In the genomic region with DNA sequence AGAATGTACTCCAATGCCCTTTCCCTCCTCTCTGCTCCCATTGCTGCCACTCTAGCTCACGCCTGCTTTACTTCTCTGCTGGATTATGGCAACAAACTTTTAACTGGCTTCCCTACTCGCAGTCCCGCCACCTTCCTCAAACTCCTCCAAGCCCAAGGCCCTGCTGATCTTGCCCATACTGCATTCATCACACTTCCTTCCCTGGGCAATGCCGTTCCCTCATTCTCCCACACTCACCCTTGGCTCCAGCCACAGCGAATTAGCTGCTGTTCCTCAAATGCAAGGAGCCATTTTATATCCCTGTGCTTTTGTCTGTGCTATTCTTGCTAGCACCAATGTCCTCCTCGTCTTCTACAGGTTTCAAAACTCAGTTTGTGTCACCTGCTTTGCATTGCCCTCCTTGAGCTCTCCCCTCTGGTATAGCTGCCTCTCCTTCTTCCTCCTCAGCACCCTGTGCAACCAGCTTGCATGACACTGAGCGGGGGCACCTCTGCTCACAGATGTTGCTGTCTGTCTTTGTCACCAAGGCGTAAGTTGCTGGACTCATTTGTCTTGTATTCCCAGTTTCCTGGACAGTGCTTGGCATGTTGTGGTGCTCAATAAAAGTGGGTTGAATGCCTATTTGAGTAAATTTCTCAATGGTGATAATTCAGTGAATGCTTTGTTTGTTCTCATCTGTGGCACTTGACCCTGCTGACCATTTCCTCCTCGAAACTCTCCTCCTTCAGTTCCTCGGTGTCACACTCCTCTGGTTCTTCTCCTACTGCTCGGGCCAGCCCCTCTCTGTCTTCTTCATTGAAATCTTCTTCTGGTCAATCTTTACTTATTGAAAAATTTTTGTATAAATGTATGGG, we compare ENCODE assay signal across 1 cellular context.
TF ChIP-seq lines count a peak whose summit lies in the region.

No MANE protein-coding gene starts in this region.

TF ChIP-seq in GM23338, 12 proteins besides CTCF, POLR2A, EP300 and RAD21 (continued from another document):
- TF ChIP-seq, protein P1, sequence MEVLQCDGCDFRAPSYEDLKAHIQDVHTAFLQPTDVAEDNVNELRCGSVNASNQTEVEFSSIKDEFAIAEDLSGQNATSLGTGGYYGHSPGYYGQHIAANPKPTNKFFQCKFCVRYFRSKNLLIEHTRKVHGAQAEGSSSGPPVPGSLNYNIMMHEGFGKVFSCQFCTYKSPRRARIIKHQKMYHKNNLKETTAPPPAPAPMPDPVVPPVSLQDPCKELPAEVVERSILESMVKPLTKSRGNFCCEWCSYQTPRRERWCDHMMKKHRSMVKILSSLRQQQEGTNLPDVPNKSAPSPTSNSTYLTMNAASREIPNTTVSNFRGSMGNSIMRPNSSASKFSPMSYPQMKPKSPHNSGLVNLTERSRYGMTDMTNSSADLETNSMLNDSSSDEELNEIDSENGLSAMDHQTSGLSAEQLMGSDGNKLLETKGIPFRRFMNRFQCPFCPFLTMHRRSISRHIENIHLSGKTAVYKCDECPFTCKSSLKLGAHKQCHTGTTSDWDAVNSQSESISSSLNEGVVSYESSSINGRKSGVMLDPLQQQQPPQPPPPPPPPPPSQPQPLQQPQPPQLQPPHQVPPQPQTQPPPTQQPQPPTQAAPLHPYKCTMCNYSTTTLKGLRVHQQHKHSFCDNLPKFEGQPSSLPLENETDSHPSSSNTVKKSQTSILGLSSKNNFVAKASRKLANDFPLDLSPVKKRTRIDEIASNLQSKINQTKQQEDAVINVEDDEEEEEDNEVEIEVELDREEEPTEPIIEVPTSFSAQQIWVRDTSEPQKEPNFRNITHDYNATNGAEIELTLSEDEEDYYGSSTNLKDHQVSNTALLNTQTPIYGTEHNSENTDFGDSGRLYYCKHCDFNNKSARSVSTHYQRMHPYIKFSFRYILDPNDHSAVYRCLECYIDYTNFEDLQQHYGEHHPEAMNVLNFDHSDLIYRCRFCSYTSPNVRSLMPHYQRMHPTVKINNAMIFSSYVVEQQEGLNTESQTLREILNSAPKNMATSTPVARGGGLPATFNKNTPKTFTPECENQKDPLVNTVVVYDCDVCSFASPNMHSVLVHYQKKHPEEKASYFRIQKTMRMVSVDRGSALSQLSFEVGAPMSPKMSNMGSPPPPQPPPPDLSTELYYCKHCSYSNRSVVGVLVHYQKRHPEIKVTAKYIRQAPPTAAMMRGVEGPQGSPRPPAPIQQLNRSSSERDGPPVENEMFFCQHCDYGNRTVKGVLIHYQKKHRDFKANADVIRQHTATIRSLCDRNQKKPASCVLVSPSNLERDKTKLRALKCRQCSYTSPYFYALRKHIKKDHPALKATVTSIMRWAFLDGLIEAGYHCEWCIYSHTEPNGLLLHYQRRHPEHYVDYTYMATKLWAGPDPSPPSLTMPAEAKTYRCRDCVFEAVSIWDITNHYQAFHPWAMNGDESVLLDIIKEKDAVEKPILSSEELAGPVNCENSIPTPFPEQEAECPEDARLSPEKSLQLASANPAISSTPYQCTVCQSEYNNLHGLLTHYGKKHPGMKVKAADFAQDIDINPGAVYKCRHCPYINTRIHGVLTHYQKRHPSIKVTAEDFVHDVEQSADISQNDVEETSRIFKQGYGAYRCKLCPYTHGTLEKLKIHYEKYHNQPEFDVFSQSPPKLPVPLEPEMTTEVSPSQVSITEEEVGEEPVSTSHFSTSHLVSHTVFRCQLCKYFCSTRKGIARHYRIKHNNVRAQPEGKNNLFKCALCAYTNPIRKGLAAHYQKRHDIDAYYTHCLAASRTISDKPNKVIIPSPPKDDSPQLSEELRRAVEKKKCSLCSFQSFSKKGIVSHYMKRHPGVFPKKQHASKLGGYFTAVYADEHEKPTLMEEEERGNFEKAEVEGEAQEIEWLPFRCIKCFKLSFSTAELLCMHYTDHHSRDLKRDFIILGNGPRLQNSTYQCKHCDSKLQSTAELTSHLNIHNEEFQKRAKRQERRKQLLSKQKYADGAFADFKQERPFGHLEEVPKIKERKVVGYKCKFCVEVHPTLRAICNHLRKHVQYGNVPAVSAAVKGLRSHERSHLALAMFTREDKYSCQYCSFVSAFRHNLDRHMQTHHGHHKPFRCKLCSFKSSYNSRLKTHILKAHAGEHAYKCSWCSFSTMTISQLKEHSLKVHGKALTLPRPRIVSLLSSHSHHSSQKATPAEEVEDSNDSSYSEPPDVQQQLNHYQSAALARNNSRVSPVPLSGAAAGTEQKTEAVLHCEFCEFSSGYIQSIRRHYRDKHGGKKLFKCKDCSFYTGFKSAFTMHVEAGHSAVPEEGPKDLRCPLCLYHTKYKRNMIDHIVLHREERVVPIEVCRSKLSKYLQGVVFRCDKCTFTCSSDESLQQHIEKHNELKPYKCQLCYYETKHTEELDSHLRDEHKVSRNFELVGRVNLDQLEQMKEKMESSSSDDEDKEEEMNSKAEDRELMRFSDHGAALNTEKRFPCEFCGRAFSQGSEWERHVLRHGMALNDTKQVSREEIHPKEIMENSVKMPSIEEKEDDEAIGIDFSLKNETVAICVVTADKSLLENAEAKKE (CRISPR knock-in tag; IDR thresholded peaks at IDR 0.05) = no peak
- TF ChIP-seq EZH2phosphoT487 (IDR thresholded peaks at IDR 0.05; ENCODE audit: unreplicated experiment) (no peak), EZH2 (IDR thresholded peaks at IDR 0.05; ENCODE audit: low read depth, unreplicated experiment) (no peak), STAT1 (IDR thresholded peaks at IDR 0.05; ENCODE audit: unreplicated experiment) (no peak), POLR2AphosphoS5 (IDR thresholded peaks at IDR 0.05; ENCODE audit: low read depth) (no peak), ZNF331 (CRISPR knock-in tag; IDR thresholded peaks at IDR 0.05; ENCODE audit: low read depth) (no peak), CREB1 (CRISPR knock-in tag; IDR thresholded peaks at IDR 0.05; ENCODE audit: low read depth) (no peak), NANOG (IDR thresholded peaks at IDR 0.05; ENCODE audit: borderline replicate concordance) (no peak), JUNB (IDR thresholded peaks at IDR 0.05; ENCODE audit: unreplicated experiment) (no peak)
TF ChIP-seq in GM23338: peak in this region for 0.
